Comparison of ENCODE assay signal across 1 cellular context in genomic region chr19:4733755-4734345, GRCh38.
TF ChIP-seq lines count a peak whose summit lies in the region.

No MANE protein-coding gene starts in this region.

TF ChIP-seq in K562, 482 proteins besides CTCF, POLR2A, EP300 and RAD21 (continued from another document):
- TF ChIP-seq, protein P1, sequence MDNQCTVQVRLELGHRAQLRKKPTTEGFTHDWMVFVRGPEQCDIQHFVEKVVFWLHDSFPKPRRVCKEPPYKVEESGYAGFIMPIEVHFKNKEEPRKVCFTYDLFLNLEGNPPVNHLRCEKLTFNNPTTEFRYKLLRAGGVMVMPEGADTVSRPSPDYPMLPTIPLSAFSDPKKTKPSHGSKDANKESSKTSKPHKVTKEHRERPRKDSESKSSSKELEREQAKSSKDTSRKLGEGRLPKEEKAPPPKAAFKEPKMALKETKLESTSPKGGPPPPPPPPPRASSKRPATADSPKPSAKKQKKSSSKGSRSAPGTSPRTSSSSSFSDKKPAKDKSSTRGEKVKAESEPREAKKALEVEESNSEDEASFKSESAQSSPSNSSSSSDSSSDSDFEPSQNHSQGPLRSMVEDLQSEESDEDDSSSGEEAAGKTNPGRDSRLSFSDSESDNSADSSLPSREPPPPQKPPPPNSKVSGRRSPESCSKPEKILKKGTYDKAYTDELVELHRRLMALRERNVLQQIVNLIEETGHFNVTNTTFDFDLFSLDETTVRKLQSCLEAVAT (IDR thresholded peaks at IDR 0.05) = 0 out of 4 replicates have a peak, but pooled peaks of 1 of the 2 experiments have one; percentile 43
- no peak for TF ChIP-seq ZNF445 (CRISPR knock-in tag; IDR thresholded peaks at IDR 0.05; ENCODE audit: low read depth)
- no peak for TF ChIP-seq BRF2 (IDR thresholded peaks at IDR 0.05; ENCODE audit: borderline replicate concordance, insufficient read depth, insufficient read length)
- peak; percentile 28; the same call in 1 of the 2 replicates for TF ChIP-seq ZNF121 (CRISPR knock-in tag; conservative IDR thresholded peaks at IDR 0.05)
- no peak for TF ChIP-seq ATF1 (CRISPR knock-in tag; IDR thresholded peaks at IDR 0.05)
- no peak for TF ChIP-seq ATF1 (tag; IDR thresholded peaks at IDR 0.05)
- no peak for TF ChIP-seq ZNF23 (CRISPR knock-in tag; IDR thresholded peaks at IDR 0.05)
- TF ChIP-seq YY1 (IDR thresholded peaks at IDR 0.05; ENCODE audit: borderline replicate concordance in 1 of 3, control insufficient read depth in 1 of 3, extremely low read depth in 1 of 3, insufficient read depth in 3 of 3, insufficient read length in 1 of 3, insufficient replicate concordance in 2 of 3, low read depth in 1 of 3, low read length in 2 of 3) = no peak
- TF ChIP-seq, protein P2, sequence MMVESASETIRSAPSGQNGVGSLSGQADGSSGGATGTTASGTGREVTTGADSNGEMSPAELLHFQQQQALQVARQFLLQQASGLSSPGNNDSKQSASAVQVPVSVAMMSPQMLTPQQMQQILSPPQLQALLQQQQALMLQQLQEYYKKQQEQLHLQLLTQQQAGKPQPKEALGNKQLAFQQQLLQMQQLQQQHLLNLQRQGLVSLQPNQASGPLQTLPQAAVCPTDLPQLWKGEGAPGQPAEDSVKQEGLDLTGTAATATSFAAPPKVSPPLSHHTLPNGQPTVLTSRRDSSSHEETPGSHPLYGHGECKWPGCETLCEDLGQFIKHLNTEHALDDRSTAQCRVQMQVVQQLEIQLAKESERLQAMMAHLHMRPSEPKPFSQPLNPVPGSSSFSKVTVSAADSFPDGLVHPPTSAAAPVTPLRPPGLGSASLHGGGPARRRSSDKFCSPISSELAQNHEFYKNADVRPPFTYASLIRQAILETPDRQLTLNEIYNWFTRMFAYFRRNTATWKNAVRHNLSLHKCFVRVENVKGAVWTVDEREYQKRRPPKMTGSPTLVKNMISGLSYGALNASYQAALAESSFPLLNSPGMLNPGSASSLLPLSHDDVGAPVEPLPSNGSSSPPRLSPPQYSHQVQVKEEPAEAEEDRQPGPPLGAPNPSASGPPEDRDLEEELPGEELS (CRISPR knock-in tag; IDR thresholded peaks at IDR 0.05; ENCODE audit: borderline replicate concordance) = no peak
- TF ChIP-seq, protein P3, sequence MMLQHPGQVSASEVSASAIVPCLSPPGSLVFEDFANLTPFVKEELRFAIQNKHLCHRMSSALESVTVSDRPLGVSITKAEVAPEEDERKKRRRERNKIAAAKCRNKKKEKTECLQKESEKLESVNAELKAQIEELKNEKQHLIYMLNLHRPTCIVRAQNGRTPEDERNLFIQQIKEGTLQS (IDR thresholded peaks at IDR 0.05) = no peak
- TF ChIP-seq, protein P3 (CRISPR knock-in tag; conservative IDR thresholded peaks at IDR 0.05) = no peak
- TF ChIP-seq ZNF274 (IDR thresholded peaks at IDR 0.05; ENCODE audit: borderline replicate concordance, low read depth, low read length) = no peak
- no peak for TF ChIP-seq ZNF12 (CRISPR knock-in tag; IDR thresholded peaks at IDR 0.05)
- TF ChIP-seq NR3C1 (CRISPR knock-in tag; IDR thresholded peaks at IDR 0.05) = no peak
- no peak for TF ChIP-seq THRA (IDR thresholded peaks at IDR 0.05)
- TF ChIP-seq NRF1 (conservative IDR thresholded peaks at IDR 0.05 in 1 of 2, IDR thresholded peaks at IDR 0.05 in 1 of 2) = no peak
- peak; percentile 23 for TF ChIP-seq RBM25 (IDR thresholded peaks at IDR 0.05; ENCODE audit: low read depth, low read length, severe bottlenecking)
- no peak for TF ChIP-seq SRSF3 (IDR thresholded peaks at IDR 0.05; ENCODE audit: insufficient read depth, low read length)
- no peak for TF ChIP-seq ZNF717 (CRISPR knock-in tag; IDR thresholded peaks at IDR 0.05)
- TF ChIP-seq EHMT2 (IDR thresholded peaks at IDR 0.05) = peak; percentile 36; the same call in 1 of the 2 replicates
- TF ChIP-seq BHLHE40 (IDR thresholded peaks at IDR 0.05; ENCODE audit: low read length) = no peak
- TF ChIP-seq PTTG1 (tag; IDR thresholded peaks at IDR 0.05; ENCODE audit: low read depth) = no peak
- 0 out of 2 replicates have a peak, but pooled peaks have one; percentile 31 for TF ChIP-seq THRAP3 (IDR thresholded peaks at IDR 0.05; ENCODE audit: borderline replicate concordance)
- TF ChIP-seq ELF4 (CRISPR knock-in tag; IDR thresholded peaks at IDR 0.05) = no peak
- TF ChIP-seq ILK (tag; IDR thresholded peaks at IDR 0.05; ENCODE audit: borderline replicate concordance, low read depth) = no peak
- no peak for TF ChIP-seq RNF2 (IDR thresholded peaks at IDR 0.05)
- TF ChIP-seq KLF10 (CRISPR knock-in tag; IDR thresholded peaks at IDR 0.05) = no peak
- TF ChIP-seq FOSL1 (tag; conservative IDR thresholded peaks at IDR 0.05) = no peak
- TF ChIP-seq TOE1 (IDR thresholded peaks at IDR 0.05; ENCODE audit: borderline replicate concordance) = no peak
- no peak for TF ChIP-seq TOE1 (CRISPR knock-in tag; IDR thresholded peaks at IDR 0.05; ENCODE audit: borderline replicate concordance, low read depth)
- TF ChIP-seq, protein P4, sequence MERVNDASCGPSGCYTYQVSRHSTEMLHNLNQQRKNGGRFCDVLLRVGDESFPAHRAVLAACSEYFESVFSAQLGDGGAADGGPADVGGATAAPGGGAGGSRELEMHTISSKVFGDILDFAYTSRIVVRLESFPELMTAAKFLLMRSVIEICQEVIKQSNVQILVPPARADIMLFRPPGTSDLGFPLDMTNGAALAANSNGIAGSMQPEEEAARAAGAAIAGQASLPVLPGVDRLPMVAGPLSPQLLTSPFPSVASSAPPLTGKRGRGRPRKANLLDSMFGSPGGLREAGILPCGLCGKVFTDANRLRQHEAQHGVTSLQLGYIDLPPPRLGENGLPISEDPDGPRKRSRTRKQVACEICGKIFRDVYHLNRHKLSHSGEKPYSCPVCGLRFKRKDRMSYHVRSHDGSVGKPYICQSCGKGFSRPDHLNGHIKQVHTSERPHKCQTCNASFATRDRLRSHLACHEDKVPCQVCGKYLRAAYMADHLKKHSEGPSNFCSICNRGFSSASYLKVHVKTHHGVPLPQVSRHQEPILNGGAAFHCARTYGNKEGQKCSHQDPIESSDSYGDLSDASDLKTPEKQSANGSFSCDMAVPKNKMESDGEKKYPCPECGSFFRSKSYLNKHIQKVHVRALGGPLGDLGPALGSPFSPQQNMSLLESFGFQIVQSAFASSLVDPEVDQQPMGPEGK (CRISPR knock-in tag; IDR thresholded peaks at IDR 0.05; ENCODE audit: borderline replicate concordance) = no peak
- TF ChIP-seq NCOA6 (IDR thresholded peaks at IDR 0.05) = no peak
- no peak for TF ChIP-seq BCOR (IDR thresholded peaks at IDR 0.05)
- no peak for TF ChIP-seq KLF1 (tag; IDR thresholded peaks at IDR 0.05)
- TF ChIP-seq MBD1 (CRISPR knock-in tag; IDR thresholded peaks at IDR 0.05) = no peak
- no peak; the same call in 1 of the 2 replicates for TF ChIP-seq ZBTB5 (IDR thresholded peaks at IDR 0.05)
- TF ChIP-seq NFATC3 (IDR thresholded peaks at IDR 0.05) = no peak
- TF ChIP-seq TAF15 (IDR thresholded peaks at IDR 0.05; ENCODE audit: low read depth, low read length) = no peak
- no peak for TF ChIP-seq ZNF589 (CRISPR knock-in tag; IDR thresholded peaks at IDR 0.05; ENCODE audit: low read depth)
- TF ChIP-seq NCOA4 (IDR thresholded peaks at IDR 0.05; ENCODE audit: partially characterized antibody) = no peak
- TF ChIP-seq FOS (IDR thresholded peaks at IDR 0.05; ENCODE audit: extremely low read depth, insufficient read length) = no peak
- TF ChIP-seq ZNF512 (tag; IDR thresholded peaks at IDR 0.05) = peak; percentile 96
- no peak for TF ChIP-seq RB1 (IDR thresholded peaks at IDR 0.05; ENCODE audit: low read depth)
